In the genomic region with DNA sequence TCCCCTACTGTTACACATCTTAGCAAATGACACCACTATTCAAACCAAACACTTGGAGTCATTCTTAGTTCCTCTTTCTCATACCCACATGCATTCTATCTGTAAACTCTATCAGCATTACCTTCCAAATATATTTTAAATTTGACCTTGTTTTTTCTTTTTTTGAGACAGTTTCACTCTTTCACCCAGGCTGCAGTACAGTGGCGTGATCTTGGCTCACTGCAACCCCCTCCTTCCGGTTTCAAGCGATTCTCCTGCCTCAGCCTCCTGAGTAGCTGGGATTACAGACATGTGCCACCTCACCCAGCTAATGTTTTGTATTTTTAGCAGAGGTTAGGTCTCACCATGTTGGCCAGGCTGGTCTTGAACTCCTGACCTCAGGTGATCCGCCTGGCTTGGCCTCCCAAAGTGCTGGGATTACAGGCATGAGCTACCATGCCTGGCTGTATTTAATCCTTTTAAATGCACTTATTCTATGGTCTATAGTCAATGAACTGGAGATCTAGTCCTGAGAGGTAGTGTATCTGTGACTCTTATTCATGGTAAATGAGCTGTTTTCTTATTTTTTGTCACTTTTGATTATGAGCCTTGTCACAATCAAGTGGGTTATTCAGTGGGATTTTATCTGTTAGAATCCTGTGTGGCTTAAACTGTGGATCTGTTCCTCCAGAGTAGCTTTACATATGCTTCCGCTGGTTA, we compare ENCODE assay signal across 10 cellular contexts.
DNase-seq lines count a peak whose midpoint lies in the region; ATAC-seq, FAIRE-seq and TF ChIP-seq lines count a peak whose summit lies in the region.
"Had no signal": no experiment of that assay in that cellular context is flagged by ENCODE, and none has a peak within 500 bp of the region (broad histone marks: within the 10 kb centered on the region; RNA-seq: fewer than 3 reads in every experiment).

No MANE protein-coding gene starts in this region.

- H3K9me3 ChIP-seq in ovary, result no peaks in the 10 kb centered on the region
- H3K9me3 ChIP-seq: pancreas had no signal

- TF ChIP-seq EP300 in ovary (IDR thresholded peaks at IDR 0.05), result no peak

- DNase-seq in activated naive CD4-positive, alpha-beta T cell treated with Interleukin-2 at 50 U/mL for 16 hours, result peak; percentile 12
- DNase-seq in activated naive CD4-positive, alpha-beta T cell (lab: John Stamatoyannopoulos, UW), result no peak
- peak in 1 of 2 donors; percentile 15 for DNase-seq in stimulated activated naive CD8-positive, alpha-beta T cell treated with anti-CD3 and anti-CD28 coated beads, Interleukin-15, amount 100 ng/mL, for 72 hours
- DNase-seq in DMS153 (lab: John Stamatoyannopoulos, UW), result no peak
- no peak for DNase-seq in H54 (ENCODE audit: insufficient read length, low spot score)
- no peak for DNase-seq in ovary
- DNase-seq: NCI-H1694, pancreas had no signal

- intact Hi-C loops in ovary (cut with DNase I), result no loop called here

- 74 to 75% (median 75%) methylated on average over 5 of the region's 5 CpGs for WGBS in ovary, 3 donors

- peak overlapping the region; percentile 36 to 38 for H3K4me3 Mint-ChIP-seq in stimulated activated naive CD8-positive, alpha-beta T cell treated with anti-CD3 and anti-CD28 coated beads, Interleukin-15, amount 100 ng/mL, for 72 hours

- no peaks in the 10 kb centered on the region for H3K36me3 ChIP-seq in ovary
- H3K36me3 ChIP-seq: pancreas had no signal

- H3K27ac ChIP-seq in VCaP (peak overlapping the region; percentile 39; the same call in 1 of the 2 replicates), ovary (no peak overlapping the region)
- H3K27ac ChIP-seq: pancreas had no signal

- peak; percentile 85 for ATAC-seq in HG03175 (IDR thresholded peaks at IDR 0.05; ENCODE audit: unreplicated experiment)
- ATAC-seq in stimulated activated naive CD8-positive, alpha-beta T cell treated with anti-CD3 and anti-CD28 coated beads, Interleukin-15, amount 100 ng/mL, for 72 hours, result peak; percentile 64

- TF ChIP-seq POLR2A in H54 (IDR thresholded peaks at IDR 0.05; ENCODE audit: low read depth, low read length) (no peak), ovary (IDR thresholded peaks at IDR 0.05) (no peak)

- H3K27me3 ChIP-seq in ovary, result no peaks in the 10 kb centered on the region
- H3K27me3 ChIP-seq: pancreas had no signal

- H3K27me3 Mint-ChIP-seq in stimulated activated naive CD8-positive, alpha-beta T cell treated with anti-CD3 and anti-CD28 coated beads, Interleukin-15, amount 100 ng/mL, for 72 hours, result no peaks in the 10 kb centered on the region

- TF ChIP-seq CTCF in VCaP (conservative IDR thresholded peaks at IDR 0.05) (no peak), ovary (IDR thresholded peaks at IDR 0.05) (no peak)

- H3K27ac Mint-ChIP-seq in stimulated activated naive CD8-positive, alpha-beta T cell treated with anti-CD3 and anti-CD28 coated beads, Interleukin-15, amount 100 ng/mL, for 72 hours, result peak overlapping the region; percentile 83 to 85

- FAIRE-seq in H54 (lab: Jason Lieb, UNC), result no peak
- FAIRE-seq: pancreas had no signal

- no peaks in the 10 kb centered on the region for H3K4me1 ChIP-seq in ovary (ENCODE audit: insufficient read depth)

- peaks cover 43% of the 10 kb centered on the region for H3K4me1 Mint-ChIP-seq in stimulated activated naive CD8-positive, alpha-beta T cell treated with anti-CD3 and anti-CD28 coated beads, Interleukin-15, amount 100 ng/mL, for 72 hours

- H3K4me3 ChIP-seq in ovary, result no peak overlapping the region
- H3K4me3 ChIP-seq: pancreas had no signal

- H3K9me3 Mint-ChIP-seq in stimulated activated naive CD8-positive, alpha-beta T cell treated with anti-CD3 and anti-CD28 coated beads, Interleukin-15, amount 100 ng/mL, for 72 hours, result no peaks in the 10 kb centered on the region
